In the genomic region with DNA sequence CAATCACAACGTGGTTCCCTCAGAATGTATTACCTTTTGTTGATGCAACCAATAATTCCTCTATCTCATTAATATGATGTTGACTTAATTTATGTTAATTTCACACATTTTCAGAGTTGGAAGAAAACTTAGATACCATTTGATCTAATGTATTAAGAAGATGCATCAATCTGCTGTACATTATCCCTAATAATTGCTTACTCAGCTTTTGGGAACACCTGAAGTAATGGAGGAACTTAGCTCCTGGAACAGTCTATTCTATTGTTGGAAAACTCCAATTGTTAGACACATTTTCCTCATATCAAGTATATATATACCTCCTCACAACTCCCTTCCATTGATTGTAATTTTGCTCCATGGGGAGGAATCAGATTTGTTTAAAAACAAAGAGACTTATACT, we compare ENCODE assay signal across 3 cellular contexts.
TF ChIP-seq lines count a peak whose summit lies in the region.

No MANE protein-coding gene starts in this region.

TF ChIP-seq in A549, 52 proteins besides CTCF, POLR2A, EP300 and RAD21:
- TF ChIP-seq HOXA7 (CRISPR knock-in tag; IDR thresholded peaks at IDR 0.05): no peak
- peak; percentile 61 for TF ChIP-seq MAFK (IDR thresholded peaks at IDR 0.05; ENCODE audit: partially characterized antibody)
- TF ChIP-seq MYC (IDR thresholded peaks at IDR 0.05; ENCODE audit: borderline replicate concordance, low read length): no peak
- TF ChIP-seq HOXB13 (CRISPR knock-in tag; IDR thresholded peaks at IDR 0.05; ENCODE audit: low read depth): no peak

TF ChIP-seq in IMR-90, 13 proteins besides CTCF, POLR2A, EP300 and RAD21:
- no peak for TF ChIP-seq FOS (IDR thresholded peaks at IDR 0.05; ENCODE audit: low read depth, low read length)
- peak; percentile 77 for TF ChIP-seq MAFK (IDR thresholded peaks at IDR 0.05; ENCODE audit: low read depth, low read length)
- TF ChIP-seq SMC3 (IDR thresholded peaks at IDR 0.05; ENCODE audit: low read depth, low read length): no peak

TF ChIP-seq in K562, 482 proteins besides CTCF, POLR2A, EP300 and RAD21:
- TF ChIP-seq MAFF (IDR thresholded peaks at IDR 0.05; ENCODE audit: low read length): peak; percentile 32; the same call in 1 of the 2 replicates
- TF ChIP-seq, protein P1, sequence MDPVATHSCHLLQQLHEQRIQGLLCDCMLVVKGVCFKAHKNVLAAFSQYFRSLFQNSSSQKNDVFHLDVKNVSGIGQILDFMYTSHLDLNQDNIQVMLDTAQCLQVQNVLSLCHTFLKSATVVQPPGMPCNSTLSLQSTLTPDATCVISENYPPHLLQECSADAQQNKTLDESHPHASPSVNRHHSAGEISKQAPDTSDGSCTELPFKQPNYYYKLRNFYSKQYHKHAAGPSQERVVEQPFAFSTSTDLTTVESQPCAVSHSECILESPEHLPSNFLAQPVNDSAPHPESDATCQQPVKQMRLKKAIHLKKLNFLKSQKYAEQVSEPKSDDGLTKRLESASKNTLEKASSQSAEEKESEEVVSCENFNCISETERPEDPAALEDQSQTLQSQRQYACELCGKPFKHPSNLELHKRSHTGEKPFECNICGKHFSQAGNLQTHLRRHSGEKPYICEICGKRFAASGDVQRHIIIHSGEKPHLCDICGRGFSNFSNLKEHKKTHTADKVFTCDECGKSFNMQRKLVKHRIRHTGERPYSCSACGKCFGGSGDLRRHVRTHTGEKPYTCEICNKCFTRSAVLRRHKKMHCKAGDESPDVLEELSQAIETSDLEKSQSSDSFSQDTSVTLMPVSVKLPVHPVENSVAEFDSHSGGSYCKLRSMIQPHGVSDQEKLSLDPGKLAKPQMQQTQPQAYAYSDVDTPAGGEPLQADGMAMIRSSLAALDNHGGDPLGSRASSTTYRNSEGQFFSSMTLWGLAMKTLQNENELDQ (CRISPR knock-in tag; IDR thresholded peaks at IDR 0.05; ENCODE audit: borderline replicate concordance): no peak
